Comparison of ENCODE assay signal across 8 cellular contexts in genomic region chr5:95962475-95962773, GRCh38.
DNase-seq lines count a peak whose midpoint lies in the region; ATAC-seq and TF ChIP-seq lines count a peak whose summit lies in the region.

No MANE protein-coding gene starts in this region.

- H3K4me3 ChIP-seq in mucosa of rectum (ENCODE audit: low read length in 2 of 2) = peak overlapping the region; percentile 83 to 87

- no peaks in the 10 kb centered on the region for H3K27me3 ChIP-seq in mucosa of rectum (ENCODE audit: control insufficient read depth in 2 of 2, insufficient read depth in 2 of 2, low read length in 2 of 2)

- no peaks in the 10 kb centered on the region for H3K9me3 Mint-ChIP-seq in stimulated activated naive CD8-positive, alpha-beta T cell treated with anti-CD3 and anti-CD28 coated beads, Interleukin-15, Interleukin-2, amounts not matched to agents 100 ng/mL and 50 ng/mL, for 24 hours
- H3K9me3 Mint-ChIP-seq in central memory CD8-positive, alpha-beta T cell = no peaks in the 10 kb centered on the region

- ATAC-seq in stimulated activated naive CD8-positive, alpha-beta T cell treated with anti-CD3 and anti-CD28 coated beads, Interleukin-15, Interleukin-2, amounts not matched to agents 100 U/mL and 50 U/mL, for 24 hours = no peak
- ATAC-seq in central memory CD8-positive, alpha-beta T cell (replicated peaks; ENCODE audit: extremely low read depth, poor library complexity, severe bottlenecking) = no peak
- ATAC-seq in GM19467 (IDR thresholded peaks at IDR 0.05; ENCODE audit: unreplicated experiment) (no peak), GM18520 (IDR thresholded peaks at IDR 0.05; ENCODE audit: unreplicated experiment) (no peak), HG03039 (IDR thresholded peaks at IDR 0.05; ENCODE audit: unreplicated experiment) (no peak)

- peak overlapping the region; percentile 92 for H3K4me3 Mint-ChIP-seq in stimulated activated naive CD8-positive, alpha-beta T cell treated with anti-CD3 and anti-CD28 coated beads, Interleukin-15, Interleukin-2, amounts not matched to agents 100 ng/mL and 50 ng/mL, for 24 hours
- H3K4me3 Mint-ChIP-seq in central memory CD8-positive, alpha-beta T cell = peak overlapping the region; percentile 97

- in situ Hi-C loops in GM13977 (cut with MboI; ENCODE audit: low pct_unique_long_range_greater_than_20kb, low sequenced_read_pairs, unreplicated experiment) = loop anchor here (25.0 kb wide), 1 partner anchor 375 kb away; no protein-coding TSS in a partner anchor

- H3K4me1 Mint-ChIP-seq in stimulated activated naive CD8-positive, alpha-beta T cell treated with anti-CD3 and anti-CD28 coated beads, Interleukin-15, Interleukin-2, amounts not matched to agents 100 ng/mL and 50 ng/mL, for 24 hours (ENCODE audit: low read depth) = peaks cover 67% of the 10 kb centered on the region
- H3K4me1 Mint-ChIP-seq in central memory CD8-positive, alpha-beta T cell = peaks cover 36% of the 10 kb centered on the region

- DNase-seq in stimulated activated naive CD8-positive, alpha-beta T cell treated with anti-CD3 and anti-CD28 coated beads, Interleukin-15, Interleukin-2, amounts not matched to agents 100 U/mL and 50 U/mL, for 24 hours = no peak
- DNase-seq in central memory CD8-positive, alpha-beta T cell (ENCODE audit: low spot score in 2 of 2) = no peak
- no peak for DNase-seq in GM13977 (ENCODE audit: low spot score)

- H3K4me1 ChIP-seq in mucosa of rectum (ENCODE audit: control insufficient read depth in 2 of 2, insufficient read depth in 2 of 2, low read length in 2 of 2) = peaks cover 8 to 13% of the 10 kb centered on the region in 2 donors

- peaks cover 27% of the 10 kb centered on the region for H3K36me3 Mint-ChIP-seq in stimulated activated naive CD8-positive, alpha-beta T cell treated with anti-CD3 and anti-CD28 coated beads, Interleukin-15, Interleukin-2, amounts not matched to agents 100 ng/mL and 50 ng/mL, for 24 hours (ENCODE audit: low read depth)
- peaks cover 22% of the 10 kb centered on the region for H3K36me3 Mint-ChIP-seq in central memory CD8-positive, alpha-beta T cell (ENCODE audit: insufficient read depth)

- H3K27ac ChIP-seq in mucosa of rectum (ENCODE audit: low read depth in 2 of 2, low read length in 2 of 2) = peak overlapping the region; percentile 96 to 98

- no peaks in the 10 kb centered on the region for H3K9me3 ChIP-seq in mucosa of rectum (ENCODE audit: control insufficient read depth in 2 of 2, low read length in 2 of 2)

- peak overlapping the region; percentile 68 to 75 for H3K9ac ChIP-seq in mucosa of rectum (ENCODE audit: low read depth in 1 of 2, low read length in 2 of 2)

- H3K27me3 Mint-ChIP-seq in stimulated activated naive CD8-positive, alpha-beta T cell treated with anti-CD3 and anti-CD28 coated beads, Interleukin-15, Interleukin-2, amounts not matched to agents 100 ng/mL and 50 ng/mL, for 24 hours = peaks cover 4% of the 10 kb centered on the region
- H3K27me3 Mint-ChIP-seq in central memory CD8-positive, alpha-beta T cell = no peaks in the 10 kb centered on the region

- TF ChIP-seq CTCF in GM13977 (IDR thresholded peaks at IDR 0.05; ENCODE audit: extremely low read depth, insufficient read depth, missing control alignments) = no peak

- H3K36me3 ChIP-seq in mucosa of rectum (ENCODE audit: control insufficient read depth in 2 of 2, insufficient read depth in 2 of 2, low read length in 2 of 2) = no peaks in the 10 kb centered on the region

- peak overlapping the region; percentile 98 for H3K27ac Mint-ChIP-seq in stimulated activated naive CD8-positive, alpha-beta T cell treated with anti-CD3 and anti-CD28 coated beads, Interleukin-15, Interleukin-2, amounts not matched to agents 100 ng/mL and 50 ng/mL, for 24 hours
- H3K27ac Mint-ChIP-seq in central memory CD8-positive, alpha-beta T cell (ENCODE audit: low read depth) = peak overlapping the region; percentile 99
